Comparison of ENCODE assay signal across 34 cellular contexts in the genomic region with DNA sequence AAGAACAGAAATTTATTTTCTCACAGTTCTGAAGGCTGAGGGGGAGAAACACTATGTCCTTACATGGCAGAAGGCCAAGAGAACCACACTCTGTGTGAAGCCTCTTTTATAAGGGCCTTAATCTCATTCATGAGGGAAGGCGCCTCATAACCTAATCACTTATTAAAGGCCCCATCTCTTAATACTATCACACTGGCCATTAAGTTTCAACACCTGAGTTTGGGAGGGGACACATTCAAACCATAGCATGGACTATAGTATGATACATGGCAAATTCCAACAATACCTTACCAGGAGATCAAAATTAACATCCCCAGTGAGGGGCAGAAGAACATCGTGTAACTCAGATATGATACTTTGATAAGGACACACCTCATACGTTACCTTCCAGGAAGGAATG.
"Had no signal": no experiment of that assay in that cellular context is flagged by ENCODE, and none has a peak within 500 bp of the region (broad histone marks: within the 10 kb centered on the region; RNA-seq: fewer than 3 reads in every experiment).

No MANE protein-coding gene starts in this region.

- ATAC-seq: activated CD4-positive, alpha-beta T cell treated with anti-CD3 and anti-CD28 coated beads for 36 hours; activated CD8-positive, alpha-beta memory T cell treated with anti-CD3 and anti-CD28 coated beads, Interleukin-2, amount 10 ng/mL, durations not matched to agents 7 days and 5 days; activated CD8-positive, alpha-beta T cell treated with anti-CD3 and anti-CD28 coated beads, Interleukin-2, amount 10 ng/mL, durations not matched to agents 7 days and 5 days; activated naive CD8-positive, alpha-beta T cell treated with anti-CD3 and anti-CD28 coated beads, Interleukin-2, amount 50 U/mL, for 24 hours; body of pancreas; effector memory CD8-positive, alpha-beta T cell; foreskin keratinocyte; gastrocnemius medialis; heart left ventricle had no signal

- H3K9me3 ChIP-seq: adrenal gland, body of pancreas, esophagus muscularis mucosa, gastrocnemius medialis, heart left ventricle had no signal

- H3K27me3 ChIP-seq: adrenal gland, body of pancreas, esophagus muscularis mucosa, foreskin keratinocyte, gastrocnemius medialis, heart left ventricle had no signal

- H3K4me3 ChIP-seq: adrenal gland, body of pancreas, esophagus muscularis mucosa, gastrocnemius medialis, heart left ventricle had no signal

- H3K27ac Mint-ChIP-seq: activated CD4-positive, alpha-beta memory T cell treated with anti-CD3 and anti-CD28 coated beads for 36 hours; activated CD4-positive, alpha-beta T cell treated with anti-CD3 and anti-CD28 coated beads for 36 hours; activated CD4-positive, alpha-beta T cell treated with anti-CD3 and anti-CD28 coated beads, Interleukin-2, amount 10 ng/mL, durations not matched to agents 24 days and 14 days; activated CD8-positive, alpha-beta memory T cell treated with anti-CD3 and anti-CD28 coated beads, Interleukin-2, amount 10 ng/mL, durations not matched to agents 7 days and 5 days; activated CD8-positive, alpha-beta T cell treated with anti-CD3 and anti-CD28 coated beads, Interleukin-2, amount 10 ng/mL, durations not matched to agents 7 days and 5 days; activated naive CD4-positive, alpha-beta T cell treated with anti-CD3 and anti-CD28 coated beads for 36 hours; activated naive CD4-positive, alpha-beta T cell treated with anti-CD3 and anti-CD28 coated beads, Interleukin-2, amount 50 U/mL, for 24 hours; activated naive CD8-positive, alpha-beta T cell treated with anti-CD3 and anti-CD28 coated beads for 36 hours; activated naive CD8-positive, alpha-beta T cell treated with anti-CD3 and anti-CD28 coated beads, Interleukin-2, amount 50 U/mL, for 24 hours; activated T-helper 1 cell treated with anti-CD3 and anti-CD28 coated beads, Interleukin-12 subunit alpha, Interleukin-12 subunit beta, Interleukin-2, Interleukin-4 antibody, amounts not matched to agents 30 ng/mL and 10 ng/mL and 1 ng/mL, durations not matched to agents 14 hours and 24 hours and 36 hours; activated T-helper 2 cell treated with anti-CD3 and anti-CD28 coated beads, Interferon-gamma antibody, Interleukin-2, Interleukin-4, amounts not matched to agents 10 μg/mL and 5 μg/mL and 100 μg/mL, durations not matched to agents 14 hours and 24 hours and 36 hours had no signal

- H3K36me3 ChIP-seq: adrenal gland, esophagus muscularis mucosa, gastrocnemius medialis, heart left ventricle had no signal

- H3K9me3 Mint-ChIP-seq: activated CD4-positive, alpha-beta memory T cell treated with anti-CD3 and anti-CD28 coated beads for 36 hours; activated CD4-positive, alpha-beta T cell treated with anti-CD3 and anti-CD28 coated beads, Interleukin-2, amount 10 ng/mL, durations not matched to agents 24 days and 14 days; activated naive CD4-positive, alpha-beta T cell treated with anti-CD3 and anti-CD28 coated beads for 36 hours; activated naive CD4-positive, alpha-beta T cell treated with anti-CD3 and anti-CD28 coated beads, Interleukin-2, amount 50 U/mL, for 24 hours; activated naive CD8-positive, alpha-beta T cell treated with anti-CD3 and anti-CD28 coated beads for 36 hours; activated naive CD8-positive, alpha-beta T cell treated with anti-CD3 and anti-CD28 coated beads, Interleukin-2, amount 50 U/mL, for 24 hours; activated T-helper 1 cell treated with anti-CD3 and anti-CD28 coated beads, Interleukin-12 subunit alpha, Interleukin-12 subunit beta, Interleukin-2, Interleukin-4 antibody, amounts not matched to agents 30 ng/mL and 10 ng/mL and 1 ng/mL, durations not matched to agents 14 hours and 24 hours and 36 hours; activated T-helper 2 cell treated with anti-CD3 and anti-CD28 coated beads, Interferon-gamma antibody, Interleukin-2, Interleukin-4, amounts not matched to agents 10 μg/mL and 5 μg/mL and 100 μg/mL, durations not matched to agents 14 hours and 24 hours and 36 hours; effector memory CD8-positive, alpha-beta T cell had no signal

- H3K27me3 Mint-ChIP-seq: activated naive CD4-positive, alpha-beta T cell treated with anti-CD3 and anti-CD28 coated beads, Interleukin-2, amount 50 U/mL, for 24 hours had no signal

- H3K36me3 Mint-ChIP-seq: activated CD4-positive, alpha-beta memory T cell treated with anti-CD3 and anti-CD28 coated beads for 36 hours; activated CD8-positive, alpha-beta memory T cell treated with anti-CD3 and anti-CD28 coated beads, Interleukin-2, amount 10 ng/mL, durations not matched to agents 7 days and 5 days; activated naive CD4-positive, alpha-beta T cell treated with anti-CD3 and anti-CD28 coated beads, Interleukin-2, amount 50 U/mL, for 24 hours; activated naive CD8-positive, alpha-beta T cell treated with anti-CD3 and anti-CD28 coated beads for 36 hours had no signal

- H3K4me3 Mint-ChIP-seq: activated CD4-positive, alpha-beta memory T cell treated with anti-CD3 and anti-CD28 coated beads for 36 hours; activated CD4-positive, alpha-beta T cell treated with anti-CD3 and anti-CD28 coated beads for 36 hours; activated CD4-positive, alpha-beta T cell treated with anti-CD3 and anti-CD28 coated beads, Interleukin-2, amount 10 ng/mL, durations not matched to agents 24 days and 14 days; activated CD8-positive, alpha-beta memory T cell treated with anti-CD3 and anti-CD28 coated beads, Interleukin-2, amount 10 ng/mL, durations not matched to agents 7 days and 5 days; activated CD8-positive, alpha-beta T cell treated with anti-CD3 and anti-CD28 coated beads, Interleukin-2, amount 10 ng/mL, durations not matched to agents 7 days and 5 days; activated naive CD4-positive, alpha-beta T cell treated with anti-CD3 and anti-CD28 coated beads for 36 hours; activated naive CD4-positive, alpha-beta T cell treated with anti-CD3 and anti-CD28 coated beads, Interleukin-2, amount 50 U/mL, for 24 hours; activated naive CD8-positive, alpha-beta T cell treated with anti-CD3 and anti-CD28 coated beads for 36 hours; activated naive CD8-positive, alpha-beta T cell treated with anti-CD3 and anti-CD28 coated beads, Interleukin-2, amount 50 U/mL, for 24 hours; activated T-helper 1 cell treated with anti-CD3 and anti-CD28 coated beads, Interleukin-12 subunit alpha, Interleukin-12 subunit beta, Interleukin-2, Interleukin-4 antibody, amounts not matched to agents 30 ng/mL and 10 ng/mL and 1 ng/mL, durations not matched to agents 14 hours and 24 hours and 36 hours; effector memory CD8-positive, alpha-beta T cell had no signal

- FAIRE-seq: colon had no signal

- DNase-seq: activated CD4-positive, alpha-beta memory T cell treated with anti-CD3 and anti-CD28 coated beads for 36 hours; activated CD4-positive, alpha-beta T cell treated with anti-CD3 and anti-CD28 coated beads for 36 hours; activated CD4-positive, alpha-beta T cell treated with anti-CD3 and anti-CD28 coated beads, Interleukin-2, amount 10 ng/mL, durations not matched to agents 24 days and 14 days; activated CD4-positive, CD25-positive, alpha-beta regulatory T cell; activated CD4-positive, CD25-positive, alpha-beta regulatory T cell treated with anti-CD3 and anti-CD28 coated beads, Interleukin-2, amount 50 U/mL, for 72 hours; activated CD8-positive, alpha-beta memory T cell treated with anti-CD3 and anti-CD28 coated beads, Interleukin-2, amount 10 ng/mL, durations not matched to agents 7 days and 5 days; activated CD8-positive, alpha-beta memory T cell treated with anti-CD3 and anti-CD28 coated beads, Interleukin-2, amount 50 U/mL, for 4 hours; activated CD8-positive, alpha-beta T cell treated with anti-CD3 and anti-CD28 coated beads, Interleukin-2, amount 10 ng/mL, durations not matched to agents 7 days and 5 days; activated effector memory CD4-positive, alpha-beta T cell treated with anti-CD3 and anti-CD28 coated beads, Interleukin-2, amount 50 U/mL, for 16 hours; activated naive CD4-positive, alpha-beta T cell treated with anti-CD3 and anti-CD28 coated beads for 36 hours; activated naive CD8-positive, alpha-beta T cell treated with anti-CD3 and anti-CD28 coated beads for 36 hours; activated naive CD8-positive, alpha-beta T cell treated with anti-CD3 and anti-CD28 coated beads, Interleukin-2, amount 50 U/mL, for 24 hours; activated T-cell treated with anti-CD3 and anti-CD28 coated beads, Interleukin-2, amount 50 U/mL, for 1 hour; activated T-cell treated with anti-CD3 and anti-CD28 coated beads, Interleukin-2, amount 50 U/mL, for 48 hours; adrenal gland; amygdala; aorta; body of pancreas; caudate nucleus; cortex of kidney; dermis blood vessel endothelial cell; effector CD4-positive, alpha-beta T cell; effector memory CD8-positive, alpha-beta T cell; erythroblast; foreskin keratinocyte; gastrocnemius medialis; glutamatergic neuron; heart left ventricle; T-helper 2 cell had no signal

- H3K27ac ChIP-seq: adrenal gland, body of pancreas, esophagus muscularis mucosa, foreskin keratinocyte, gastrocnemius medialis, heart left ventricle had no signal
